In genomic region chr2:32915694-32916093, GRCh38 we compare ENCODE assay signal across 3 cellular contexts.
TF ChIP-seq lines count a peak whose summit lies in the region.

No MANE protein-coding gene starts in this region.

TF ChIP-seq in HEK293, 187 proteins besides CTCF, POLR2A, EP300 and RAD21:
- TF ChIP-seq ZNF362 (tag by site-specific recombination; IDR thresholded peaks at IDR 0.05) (no peak), ZNF366 (tag by site-specific recombination; conservative IDR thresholded peaks at IDR 0.05) (peak; percentile 86)
- TF ChIP-seq, protein P1, sequence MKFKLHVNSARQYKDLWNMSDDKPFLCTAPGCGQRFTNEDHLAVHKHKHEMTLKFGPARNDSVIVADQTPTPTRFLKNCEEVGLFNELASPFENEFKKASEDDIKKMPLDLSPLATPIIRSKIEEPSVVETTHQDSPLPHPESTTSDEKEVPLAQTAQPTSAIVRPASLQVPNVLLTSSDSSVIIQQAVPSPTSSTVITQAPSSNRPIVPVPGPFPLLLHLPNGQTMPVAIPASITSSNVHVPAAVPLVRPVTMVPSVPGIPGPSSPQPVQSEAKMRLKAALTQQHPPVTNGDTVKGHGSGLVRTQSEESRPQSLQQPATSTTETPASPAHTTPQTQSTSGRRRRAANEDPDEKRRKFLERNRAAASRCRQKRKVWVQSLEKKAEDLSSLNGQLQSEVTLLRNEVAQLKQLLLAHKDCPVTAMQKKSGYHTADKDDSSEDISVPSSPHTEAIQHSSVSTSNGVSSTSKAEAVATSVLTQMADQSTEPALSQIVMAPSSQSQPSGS (tag by site-specific recombination; IDR thresholded peaks at IDR 0.05; ENCODE audit: low read depth), result no peak

TF ChIP-seq in IMR-90, 13 proteins besides CTCF, POLR2A, EP300 and RAD21:
- TF ChIP-seq MAFK (IDR thresholded peaks at IDR 0.05; ENCODE audit: low read depth, low read length) (no peak), SMC3 (IDR thresholded peaks at IDR 0.05; ENCODE audit: low read depth, low read length) (no peak), BHLHE40 (IDR thresholded peaks at IDR 0.05; ENCODE audit: low read depth, low read length) (no peak), CHD1 (IDR thresholded peaks at IDR 0.05; ENCODE audit: low read depth, low read length) (no peak), USF2 (IDR thresholded peaks at IDR 0.05; ENCODE audit: low read depth, low read length) (no peak), MAZ (IDR thresholded peaks at IDR 0.05; ENCODE audit: borderline replicate concordance, low read depth, low read length) (no peak), MXI1 (IDR thresholded peaks at IDR 0.05; ENCODE audit: borderline replicate concordance, low read depth, low read length) (no peak), CEBPB (IDR thresholded peaks at IDR 0.05; ENCODE audit: low read depth, low read length) (no peak), NFE2L2 (IDR thresholded peaks at IDR 0.05; ENCODE audit: low read depth, low read length) (no peak), RFX5 (IDR thresholded peaks at IDR 0.05; ENCODE audit: low read depth, low read length) (no peak), FOS (IDR thresholded peaks at IDR 0.05; ENCODE audit: low read depth, low read length) (no peak), RCOR1 (IDR thresholded peaks at IDR 0.05; ENCODE audit: insufficient replicate concordance, low read length) (no peak)
- TF ChIP-seq, protein P2, sequence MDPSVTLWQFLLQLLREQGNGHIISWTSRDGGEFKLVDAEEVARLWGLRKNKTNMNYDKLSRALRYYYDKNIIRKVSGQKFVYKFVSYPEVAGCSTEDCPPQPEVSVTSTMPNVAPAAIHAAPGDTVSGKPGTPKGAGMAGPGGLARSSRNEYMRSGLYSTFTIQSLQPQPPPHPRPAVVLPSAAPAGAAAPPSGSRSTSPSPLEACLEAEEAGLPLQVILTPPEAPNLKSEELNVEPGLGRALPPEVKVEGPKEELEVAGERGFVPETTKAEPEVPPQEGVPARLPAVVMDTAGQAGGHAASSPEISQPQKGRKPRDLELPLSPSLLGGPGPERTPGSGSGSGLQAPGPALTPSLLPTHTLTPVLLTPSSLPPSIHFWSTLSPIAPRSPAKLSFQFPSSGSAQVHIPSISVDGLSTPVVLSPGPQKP (IDR thresholded peaks at IDR 0.05; ENCODE audit: borderline replicate concordance, low read depth, low read length), result no peak

TF ChIP-seq in K562, 482 proteins besides CTCF, POLR2A, EP300 and RAD21:
- no peak for TF ChIP-seq JUND (IDR thresholded peaks at IDR 0.05; ENCODE audit: borderline replicate concordance, low read depth, low read length)
- no peak for TF ChIP-seq JUND (tag; IDR thresholded peaks at IDR 0.05; ENCODE audit: borderline replicate concordance, low read depth, low read length)
- TF ChIP-seq CHD2 (IDR thresholded peaks at IDR 0.05; ENCODE audit: low read depth, low read length), result no peak
- TF ChIP-seq, protein P3, sequence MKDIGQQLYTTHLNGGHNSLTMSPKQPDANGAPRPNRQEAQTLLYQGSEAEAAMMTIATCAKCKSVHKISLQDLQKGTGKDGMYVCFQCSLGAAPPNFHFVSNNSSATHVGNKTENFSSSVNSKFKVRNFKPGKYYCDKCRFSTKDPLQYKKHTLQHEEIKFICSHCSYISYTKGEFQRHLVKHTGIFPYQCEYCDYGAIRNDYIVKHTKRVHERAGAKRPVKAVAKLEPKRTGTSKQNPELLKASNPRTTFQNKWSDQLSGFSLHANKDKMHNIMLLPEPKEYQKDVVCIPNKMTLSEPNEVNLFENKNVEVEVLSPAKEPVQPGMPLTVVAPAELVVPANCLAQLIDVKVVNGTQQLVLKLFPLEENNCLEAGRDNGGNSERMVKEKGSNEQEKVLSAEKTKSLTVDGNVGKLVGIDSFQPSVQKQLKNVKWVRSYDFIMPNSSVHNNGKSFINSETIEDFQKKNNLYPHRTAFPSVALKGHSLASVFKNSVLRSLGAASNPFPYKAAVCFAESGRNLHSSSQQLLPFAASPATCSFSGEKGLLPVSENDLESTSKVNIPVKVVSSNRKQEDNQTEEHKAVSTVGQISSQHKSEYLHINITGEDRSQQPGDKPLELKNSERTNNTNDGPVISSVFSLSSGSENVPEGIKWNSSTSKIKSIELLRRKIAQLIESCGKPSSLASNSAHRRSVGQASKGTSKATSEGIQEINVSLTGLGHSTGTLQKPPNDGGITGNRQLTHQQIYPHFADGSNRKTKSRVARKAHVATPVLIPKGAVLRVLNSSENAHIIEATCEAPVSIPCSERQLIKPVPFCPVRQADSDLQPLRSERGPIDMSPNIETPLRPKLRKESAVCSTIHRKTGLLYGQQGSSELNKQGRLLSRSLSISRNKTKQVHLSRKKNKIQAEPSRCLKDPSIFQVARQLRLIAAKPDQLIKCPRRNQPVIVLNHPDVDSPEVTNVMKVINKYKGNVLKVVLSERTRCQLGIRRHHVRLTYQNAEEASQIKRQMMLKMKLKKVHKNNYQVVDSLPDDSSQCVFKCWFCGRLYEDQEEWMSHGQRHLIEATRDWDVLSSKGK (CRISPR knock-in tag; IDR thresholded peaks at IDR 0.05), result no peak
- TF ChIP-seq MTA1 (IDR thresholded peaks at IDR 0.05; ENCODE audit: borderline replicate concordance), result peak; percentile 53; the same call in 1 of the 2 replicates
- TF ChIP-seq E2F6 (IDR thresholded peaks at IDR 0.05; ENCODE audit: borderline replicate concordance in 1 of 2, extremely low read depth in 1 of 2, insufficient read depth in 1 of 2, insufficient read length in 1 of 2, low read depth in 1 of 2, low read length in 1 of 2, poor library complexity in 1 of 2, severe bottlenecking in 1 of 2), result peak in 1 of 2 experiments; percentile 3
- TF ChIP-seq, protein P4, sequence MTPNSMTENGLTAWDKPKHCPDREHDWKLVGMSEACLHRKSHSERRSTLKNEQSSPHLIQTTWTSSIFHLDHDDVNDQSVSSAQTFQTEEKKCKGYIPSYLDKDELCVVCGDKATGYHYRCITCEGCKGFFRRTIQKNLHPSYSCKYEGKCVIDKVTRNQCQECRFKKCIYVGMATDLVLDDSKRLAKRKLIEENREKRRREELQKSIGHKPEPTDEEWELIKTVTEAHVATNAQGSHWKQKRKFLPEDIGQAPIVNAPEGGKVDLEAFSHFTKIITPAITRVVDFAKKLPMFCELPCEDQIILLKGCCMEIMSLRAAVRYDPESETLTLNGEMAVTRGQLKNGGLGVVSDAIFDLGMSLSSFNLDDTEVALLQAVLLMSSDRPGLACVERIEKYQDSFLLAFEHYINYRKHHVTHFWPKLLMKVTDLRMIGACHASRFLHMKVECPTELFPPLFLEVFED (CRISPR knock-in tag; conservative IDR thresholded peaks at IDR 0.05), result 0 out of 2 replicates have a peak, but pooled peaks have one; percentile 15
- TF ChIP-seq, protein P5, sequence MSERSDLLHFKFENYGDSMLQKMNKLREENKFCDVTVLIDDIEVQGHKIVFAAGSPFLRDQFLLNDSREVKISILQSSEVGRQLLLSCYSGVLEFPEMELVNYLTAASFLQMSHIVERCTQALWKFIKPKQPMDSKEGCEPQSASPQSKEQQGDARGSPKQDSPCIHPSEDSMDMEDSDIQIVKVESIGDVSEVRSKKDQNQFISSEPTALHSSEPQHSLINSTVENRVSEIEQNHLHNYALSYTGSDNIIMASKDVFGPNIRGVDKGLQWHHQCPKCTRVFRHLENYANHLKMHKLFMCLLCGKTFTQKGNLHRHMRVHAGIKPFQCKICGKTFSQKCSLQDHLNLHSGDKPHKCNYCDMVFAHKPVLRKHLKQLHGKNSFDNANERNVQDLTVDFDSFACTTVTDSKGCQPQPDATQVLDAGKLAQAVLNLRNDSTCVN (CRISPR knock-in tag; IDR thresholded peaks at IDR 0.05), result 0 out of 2 replicates have a peak, but pooled peaks have one; percentile 38
- TF ChIP-seq, protein P6, sequence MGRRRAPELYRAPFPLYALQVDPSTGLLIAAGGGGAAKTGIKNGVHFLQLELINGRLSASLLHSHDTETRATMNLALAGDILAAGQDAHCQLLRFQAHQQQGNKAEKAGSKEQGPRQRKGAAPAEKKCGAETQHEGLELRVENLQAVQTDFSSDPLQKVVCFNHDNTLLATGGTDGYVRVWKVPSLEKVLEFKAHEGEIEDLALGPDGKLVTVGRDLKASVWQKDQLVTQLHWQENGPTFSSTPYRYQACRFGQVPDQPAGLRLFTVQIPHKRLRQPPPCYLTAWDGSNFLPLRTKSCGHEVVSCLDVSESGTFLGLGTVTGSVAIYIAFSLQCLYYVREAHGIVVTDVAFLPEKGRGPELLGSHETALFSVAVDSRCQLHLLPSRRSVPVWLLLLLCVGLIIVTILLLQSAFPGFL (CRISPR knock-in tag; IDR thresholded peaks at IDR 0.05), result no peak
- peak; percentile 81 for TF ChIP-seq ZNF512 (tag; IDR thresholded peaks at IDR 0.05)
